In genomic region chr4:105392858-105393257, GRCh38 we compare ENCODE assay signal across 7 cellular contexts.
"Had no signal": no experiment of that assay in that cellular context is flagged by ENCODE, and none has a peak within 500 bp of the region (broad histone marks: within the 10 kb centered on the region; RNA-seq: fewer than 3 reads in every experiment).

No MANE protein-coding gene starts in this region.

- DNase-seq: IMR-90, KBM-7 had no signal

- FAIRE-seq: HepG2, HTR-8/SVneo, K562 had no signal

- ATAC-seq: HepG2, K562 had no signal

- H3K27ac Mint-ChIP-seq: IgD-negative memory B cell had no signal

- H3K27ac ChIP-seq: HL-60 had no signal

- H3K4me3 Mint-ChIP-seq: IgD-negative memory B cell had no signal

- H3K9me3 Mint-ChIP-seq: IgD-negative memory B cell had no signal

- H3K27me3 Mint-ChIP-seq: IgD-negative memory B cell had no signal

- H3K4me3 ChIP-seq: K562 had no signal
